Comparison of ENCODE assay signal across 1 cellular context in genomic region chr4:134636332-134637055, GRCh38.
TF ChIP-seq lines count a peak whose summit lies in the region.

No MANE protein-coding gene starts in this region.

TF ChIP-seq in GM23338, 12 proteins besides CTCF, POLR2A, EP300 and RAD21 (continued from another document):
- TF ChIP-seq, protein P1, sequence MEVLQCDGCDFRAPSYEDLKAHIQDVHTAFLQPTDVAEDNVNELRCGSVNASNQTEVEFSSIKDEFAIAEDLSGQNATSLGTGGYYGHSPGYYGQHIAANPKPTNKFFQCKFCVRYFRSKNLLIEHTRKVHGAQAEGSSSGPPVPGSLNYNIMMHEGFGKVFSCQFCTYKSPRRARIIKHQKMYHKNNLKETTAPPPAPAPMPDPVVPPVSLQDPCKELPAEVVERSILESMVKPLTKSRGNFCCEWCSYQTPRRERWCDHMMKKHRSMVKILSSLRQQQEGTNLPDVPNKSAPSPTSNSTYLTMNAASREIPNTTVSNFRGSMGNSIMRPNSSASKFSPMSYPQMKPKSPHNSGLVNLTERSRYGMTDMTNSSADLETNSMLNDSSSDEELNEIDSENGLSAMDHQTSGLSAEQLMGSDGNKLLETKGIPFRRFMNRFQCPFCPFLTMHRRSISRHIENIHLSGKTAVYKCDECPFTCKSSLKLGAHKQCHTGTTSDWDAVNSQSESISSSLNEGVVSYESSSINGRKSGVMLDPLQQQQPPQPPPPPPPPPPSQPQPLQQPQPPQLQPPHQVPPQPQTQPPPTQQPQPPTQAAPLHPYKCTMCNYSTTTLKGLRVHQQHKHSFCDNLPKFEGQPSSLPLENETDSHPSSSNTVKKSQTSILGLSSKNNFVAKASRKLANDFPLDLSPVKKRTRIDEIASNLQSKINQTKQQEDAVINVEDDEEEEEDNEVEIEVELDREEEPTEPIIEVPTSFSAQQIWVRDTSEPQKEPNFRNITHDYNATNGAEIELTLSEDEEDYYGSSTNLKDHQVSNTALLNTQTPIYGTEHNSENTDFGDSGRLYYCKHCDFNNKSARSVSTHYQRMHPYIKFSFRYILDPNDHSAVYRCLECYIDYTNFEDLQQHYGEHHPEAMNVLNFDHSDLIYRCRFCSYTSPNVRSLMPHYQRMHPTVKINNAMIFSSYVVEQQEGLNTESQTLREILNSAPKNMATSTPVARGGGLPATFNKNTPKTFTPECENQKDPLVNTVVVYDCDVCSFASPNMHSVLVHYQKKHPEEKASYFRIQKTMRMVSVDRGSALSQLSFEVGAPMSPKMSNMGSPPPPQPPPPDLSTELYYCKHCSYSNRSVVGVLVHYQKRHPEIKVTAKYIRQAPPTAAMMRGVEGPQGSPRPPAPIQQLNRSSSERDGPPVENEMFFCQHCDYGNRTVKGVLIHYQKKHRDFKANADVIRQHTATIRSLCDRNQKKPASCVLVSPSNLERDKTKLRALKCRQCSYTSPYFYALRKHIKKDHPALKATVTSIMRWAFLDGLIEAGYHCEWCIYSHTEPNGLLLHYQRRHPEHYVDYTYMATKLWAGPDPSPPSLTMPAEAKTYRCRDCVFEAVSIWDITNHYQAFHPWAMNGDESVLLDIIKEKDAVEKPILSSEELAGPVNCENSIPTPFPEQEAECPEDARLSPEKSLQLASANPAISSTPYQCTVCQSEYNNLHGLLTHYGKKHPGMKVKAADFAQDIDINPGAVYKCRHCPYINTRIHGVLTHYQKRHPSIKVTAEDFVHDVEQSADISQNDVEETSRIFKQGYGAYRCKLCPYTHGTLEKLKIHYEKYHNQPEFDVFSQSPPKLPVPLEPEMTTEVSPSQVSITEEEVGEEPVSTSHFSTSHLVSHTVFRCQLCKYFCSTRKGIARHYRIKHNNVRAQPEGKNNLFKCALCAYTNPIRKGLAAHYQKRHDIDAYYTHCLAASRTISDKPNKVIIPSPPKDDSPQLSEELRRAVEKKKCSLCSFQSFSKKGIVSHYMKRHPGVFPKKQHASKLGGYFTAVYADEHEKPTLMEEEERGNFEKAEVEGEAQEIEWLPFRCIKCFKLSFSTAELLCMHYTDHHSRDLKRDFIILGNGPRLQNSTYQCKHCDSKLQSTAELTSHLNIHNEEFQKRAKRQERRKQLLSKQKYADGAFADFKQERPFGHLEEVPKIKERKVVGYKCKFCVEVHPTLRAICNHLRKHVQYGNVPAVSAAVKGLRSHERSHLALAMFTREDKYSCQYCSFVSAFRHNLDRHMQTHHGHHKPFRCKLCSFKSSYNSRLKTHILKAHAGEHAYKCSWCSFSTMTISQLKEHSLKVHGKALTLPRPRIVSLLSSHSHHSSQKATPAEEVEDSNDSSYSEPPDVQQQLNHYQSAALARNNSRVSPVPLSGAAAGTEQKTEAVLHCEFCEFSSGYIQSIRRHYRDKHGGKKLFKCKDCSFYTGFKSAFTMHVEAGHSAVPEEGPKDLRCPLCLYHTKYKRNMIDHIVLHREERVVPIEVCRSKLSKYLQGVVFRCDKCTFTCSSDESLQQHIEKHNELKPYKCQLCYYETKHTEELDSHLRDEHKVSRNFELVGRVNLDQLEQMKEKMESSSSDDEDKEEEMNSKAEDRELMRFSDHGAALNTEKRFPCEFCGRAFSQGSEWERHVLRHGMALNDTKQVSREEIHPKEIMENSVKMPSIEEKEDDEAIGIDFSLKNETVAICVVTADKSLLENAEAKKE (CRISPR knock-in tag; IDR thresholded peaks at IDR 0.05), result no peak
